1 cellular context compared by ENCODE assay signal in the genomic region with DNA sequence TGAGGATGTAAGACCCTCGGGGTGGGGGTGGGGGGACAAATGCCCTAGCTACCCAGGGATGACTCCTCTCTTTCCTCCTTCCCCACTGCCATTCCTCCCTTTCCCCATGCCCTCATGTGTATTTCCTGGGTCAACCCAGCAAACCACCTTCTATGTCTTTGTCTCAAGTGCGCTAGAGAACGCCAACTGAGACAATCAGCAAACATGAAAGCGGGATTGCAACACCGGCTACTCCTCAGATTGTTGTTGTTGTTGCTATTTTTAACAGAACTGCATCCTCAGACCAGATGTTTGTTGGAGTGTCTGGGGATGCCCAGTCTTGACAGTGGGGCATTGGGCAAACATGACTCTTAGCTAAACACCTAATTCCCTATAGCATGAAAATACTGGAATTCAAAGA.
TF ChIP-seq lines count a peak whose summit lies in the region.

No MANE protein-coding gene starts in this region.

TF ChIP-seq in SK-N-SH treated with all-trans-retinoic acid at 6 μM for 48 hours, 23 proteins besides CTCF, POLR2A, EP300 and RAD21:
- TF ChIP-seq ISL1 (CRISPR knock-in tag; IDR thresholded peaks at IDR 0.05) (no peak), TOX (CRISPR knock-in tag; IDR thresholded peaks at IDR 0.05; ENCODE audit: borderline replicate concordance) (no peak), SNAI2 (CRISPR knock-in tag; IDR thresholded peaks at IDR 0.05) (no peak), ZFP30 (CRISPR knock-in tag; IDR thresholded peaks at IDR 0.05) (no peak), BACH2 (CRISPR knock-in tag; IDR thresholded peaks at IDR 0.05; ENCODE audit: borderline replicate concordance) (no peak)
- TF ChIP-seq, protein P1, sequence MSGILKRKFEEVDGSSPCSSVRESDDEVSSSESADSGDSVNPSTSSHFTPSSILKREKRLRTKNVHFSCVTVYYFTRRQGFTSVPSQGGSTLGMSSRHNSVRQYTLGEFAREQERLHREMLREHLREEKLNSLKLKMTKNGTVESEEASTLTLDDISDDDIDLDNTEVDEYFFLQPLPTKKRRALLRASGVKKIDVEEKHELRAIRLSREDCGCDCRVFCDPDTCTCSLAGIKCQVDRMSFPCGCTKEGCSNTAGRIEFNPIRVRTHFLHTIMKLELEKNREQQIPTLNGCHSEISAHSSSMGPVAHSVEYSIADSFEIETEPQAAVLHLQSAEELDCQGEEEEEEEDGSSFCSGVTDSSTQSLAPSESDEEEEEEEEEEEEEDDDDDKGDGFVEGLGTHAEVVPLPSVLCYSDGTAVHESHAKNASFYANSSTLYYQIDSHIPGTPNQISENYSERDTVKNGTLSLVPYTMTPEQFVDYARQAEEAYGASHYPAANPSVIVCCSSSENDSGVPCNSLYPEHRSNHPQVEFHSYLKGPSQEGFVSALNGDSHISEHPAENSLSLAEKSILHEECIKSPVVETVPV (CRISPR knock-in tag; IDR thresholded peaks at IDR 0.05): no peak
- TF ChIP-seq, protein P2, sequence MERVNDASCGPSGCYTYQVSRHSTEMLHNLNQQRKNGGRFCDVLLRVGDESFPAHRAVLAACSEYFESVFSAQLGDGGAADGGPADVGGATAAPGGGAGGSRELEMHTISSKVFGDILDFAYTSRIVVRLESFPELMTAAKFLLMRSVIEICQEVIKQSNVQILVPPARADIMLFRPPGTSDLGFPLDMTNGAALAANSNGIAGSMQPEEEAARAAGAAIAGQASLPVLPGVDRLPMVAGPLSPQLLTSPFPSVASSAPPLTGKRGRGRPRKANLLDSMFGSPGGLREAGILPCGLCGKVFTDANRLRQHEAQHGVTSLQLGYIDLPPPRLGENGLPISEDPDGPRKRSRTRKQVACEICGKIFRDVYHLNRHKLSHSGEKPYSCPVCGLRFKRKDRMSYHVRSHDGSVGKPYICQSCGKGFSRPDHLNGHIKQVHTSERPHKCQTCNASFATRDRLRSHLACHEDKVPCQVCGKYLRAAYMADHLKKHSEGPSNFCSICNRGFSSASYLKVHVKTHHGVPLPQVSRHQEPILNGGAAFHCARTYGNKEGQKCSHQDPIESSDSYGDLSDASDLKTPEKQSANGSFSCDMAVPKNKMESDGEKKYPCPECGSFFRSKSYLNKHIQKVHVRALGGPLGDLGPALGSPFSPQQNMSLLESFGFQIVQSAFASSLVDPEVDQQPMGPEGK (CRISPR knock-in tag; IDR thresholded peaks at IDR 0.05; ENCODE audit: borderline replicate concordance): no peak
